Comparison of ENCODE assay signal across 1 cellular context in genomic region chr20:48818481-48818987, GRCh38.
TF ChIP-seq lines count a peak whose summit lies in the region.

No MANE protein-coding gene starts in this region.

TF ChIP-seq in H1, 55 proteins besides CTCF, POLR2A, EP300 and RAD21:
- TF ChIP-seq TAF1 (IDR thresholded peaks at IDR 0.05; ENCODE audit: low read depth, low read length) (no peak), ZNF274 (IDR thresholded peaks at IDR 0.05; ENCODE audit: borderline replicate concordance, extremely low read depth, low read length) (no peak), KDM5A (IDR thresholded peaks at IDR 0.05; ENCODE audit: low read length) (no peak), BRCA1 (IDR thresholded peaks at IDR 0.05; ENCODE audit: low read depth, low read length) (no peak), JUN (IDR thresholded peaks at IDR 0.05; ENCODE audit: low read depth, low read length) (no peak), TEAD4 (IDR thresholded peaks at IDR 0.05; ENCODE audit: low read depth, low read length) (no peak)
